In the genomic region with DNA sequence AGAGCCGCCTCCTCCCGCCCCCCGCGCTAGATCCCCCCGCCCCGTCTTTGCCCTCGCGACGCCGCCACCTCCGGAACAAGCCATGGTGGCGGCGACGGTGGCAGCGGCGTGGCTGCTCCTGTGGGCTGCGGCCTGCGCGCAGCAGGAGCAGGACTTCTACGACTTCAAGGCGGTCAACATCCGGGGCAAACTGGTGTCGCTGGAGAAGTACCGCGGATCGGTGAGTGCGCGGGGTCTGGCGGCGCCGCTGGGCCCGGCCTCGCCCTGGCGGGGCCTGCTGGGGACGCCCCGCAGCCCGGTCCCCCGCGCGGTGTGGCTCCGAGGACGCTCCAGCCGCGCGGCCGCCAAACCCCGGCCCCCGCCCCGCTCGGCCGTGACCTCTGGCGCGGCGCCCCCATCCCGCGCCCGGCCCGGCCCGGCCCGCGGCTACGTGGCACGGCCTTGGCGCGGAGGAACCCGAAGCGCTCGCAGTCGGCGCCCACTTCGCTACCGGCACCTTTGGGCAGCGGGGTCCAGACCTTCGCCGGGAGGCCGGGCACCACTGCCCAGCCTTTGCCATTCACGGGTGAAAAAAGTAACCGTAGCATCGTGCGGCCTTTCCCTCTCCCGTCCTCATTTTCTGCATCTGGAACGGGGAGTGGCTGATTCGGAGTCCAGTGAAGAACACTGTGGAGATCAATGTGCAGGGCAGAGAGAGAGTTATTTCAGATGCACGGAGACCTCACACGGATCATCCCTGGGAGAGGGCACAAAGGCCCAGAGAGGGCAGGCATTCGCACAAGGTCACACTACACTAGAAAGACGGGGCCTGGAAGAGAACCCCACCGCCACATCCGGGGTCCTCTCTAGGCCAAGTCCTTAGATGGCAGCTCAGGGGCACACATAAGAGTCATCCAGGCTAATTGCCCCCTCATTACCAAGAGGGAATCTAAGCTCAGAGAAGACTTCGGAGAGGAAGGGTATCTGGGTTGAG, we compare ENCODE assay signal across 8 cellular contexts. TPM values are rescaled to one million over a fixed set of nuclear protein-coding genes. Genes with fewer than 3 reads are reported as not detected.
DNase-seq lines count a peak whose midpoint lies in the region; ATAC-seq and TF ChIP-seq lines count a peak whose summit lies in the region.

A gene (plus strand): TSS at position 44 of the 973 bp plus-strand sequence. CDS start 39 bp downstream, at position 83.

- no peaks in the 10 kb centered on the region for H3K9me3 Mint-ChIP-seq in activated naive CD4-positive, alpha-beta T cell treated with anti-CD3 and anti-CD28 coated beads for 36 hours
- H3K9me3 Mint-ChIP-seq in osteocyte (ENCODE audit: unreplicated experiment), result no peaks in the 10 kb centered on the region

- H3K9me3 ChIP-seq in Panc1 (ENCODE audit: control insufficient read depth, insufficient read depth, low read depth, low read length), result no peaks in the 10 kb centered on the region

- peaks cover 19% of the 10 kb centered on the region for H3K36me3 Mint-ChIP-seq in activated naive CD4-positive, alpha-beta T cell treated with anti-CD3 and anti-CD28 coated beads for 36 hours (ENCODE audit: low read depth)
- H3K36me3 Mint-ChIP-seq in osteocyte (ENCODE audit: unreplicated experiment), result peaks cover 9% of the 10 kb centered on the region

- DNase-seq in Panc1 (ENCODE audit: low read depth, low spot score) (no peak), head of caudate nucleus (peak in 39 of 42 donors; percentile 13 to 77 (median 53)), osteocyte (ENCODE audit: extremely low spot score, unreplicated experiment) (no peak), superior temporal gyrus (ENCODE audit: extremely low spot score) (peak; percentile 25)
- peak; percentile 59 for DNase-seq in activated naive CD4-positive, alpha-beta T cell treated with anti-CD3 and anti-CD28 coated beads for 36 hours

- CTCF ChIA-PET in Panc1 (lab: Charles Lee), result no interaction called here
- CTCF ChIA-PET in activated naive CD4-positive, alpha-beta T cell treated with anti-CD3 and anti-CD28 coated beads for 36 hours (lab: Charles Lee), result interaction anchor here (1.1 to 1.4 kb wide), 4 partner anchors 9 to 199 kb away, joined by 3 to 4 read pairs (median 4); a partner anchor contains a TSS

- intact Hi-C loops in Panc1 (cut with micrococcal nuclease; ENCODE audit: unreplicated experiment), result no loop called here
- intact Hi-C loops in activated naive CD4-positive, alpha-beta T cell treated with anti-CD3 and anti-CD28 coated beads for 36 hours (cut with micrococcal nuclease), result loop anchor here (1.0 to 2.0 kb wide), 3 partner anchors 31 to 56 kb away; a partner anchor contains a TSS
- intact Hi-C loops in head of caudate nucleus (cut with DNase I), result no loop called here

- H3K4me1 ChIP-seq in Panc1 (ENCODE audit: control insufficient read depth, insufficient read depth, low read length), result peaks cover 9% of the 10 kb centered on the region; the same call in 1 of the 2 replicates

- peak within 1 kb of the TSS; percentile 77 for H3K27ac ChIP-seq in Panc1 (ENCODE audit: low read length)

- BruUV-seq in Panc1 (replicated peaks; lab: Mats Ljungman, UMichigan), result no TSS peak

- TF ChIP-seq CTCF in Panc1 (IDR thresholded peaks at IDR 0.05) (no peak), osteocyte (IDR thresholded peaks at IDR 0.05) (no peak)

- peak within 1 kb of the TSS; percentile 90 for H3K4me3 Mint-ChIP-seq in activated naive CD4-positive, alpha-beta T cell treated with anti-CD3 and anti-CD28 coated beads for 36 hours
- H3K4me3 Mint-ChIP-seq in osteocyte (ENCODE audit: unreplicated experiment), result peak within 1 kb of the TSS; percentile 74

- no peaks in the 10 kb centered on the region for H3K27me3 Mint-ChIP-seq in activated naive CD4-positive, alpha-beta T cell treated with anti-CD3 and anti-CD28 coated beads for 36 hours (ENCODE audit: low read depth)
- H3K27me3 Mint-ChIP-seq in osteocyte (ENCODE audit: unreplicated experiment), result no peaks in the 10 kb centered on the region

- H3K4me3 ChIP-seq in Panc1 (ENCODE audit: low read depth in 2 of 2, low read length in 2 of 2), result peak within 1 kb of the TSS; percentile 39 to 58

- in situ Hi-C loops in Panc1 (cut with HindIII; ENCODE audit: low pct_unique_long_range_greater_than_20kb, low sequenced_read_pairs), result no loop called here

- no peaks in the 10 kb centered on the region for H3K36me3 ChIP-seq in Panc1 (ENCODE audit: control insufficient read depth, insufficient read depth, low read length)

- H3K4me1 Mint-ChIP-seq in activated naive CD4-positive, alpha-beta T cell treated with anti-CD3 and anti-CD28 coated beads for 36 hours (ENCODE audit: low read depth), result peaks cover 38% of the 10 kb centered on the region
- H3K4me1 Mint-ChIP-seq in osteocyte (ENCODE audit: unreplicated experiment), result peaks cover 18% of the 10 kb centered on the region

- POLR2A ChIA-PET in Panc1 (lab: Charles Lee), result interaction anchor here (0.5 kb wide), 1 partner anchor 49 kb away, joined by 3 read pairs; no protein-coding TSS in a partner anchor

- peak within 1 kb of the TSS; percentile 91 for H3K27ac Mint-ChIP-seq in activated naive CD4-positive, alpha-beta T cell treated with anti-CD3 and anti-CD28 coated beads for 36 hours
- peak within 1 kb of the TSS; percentile 82 for H3K27ac Mint-ChIP-seq in osteocyte (ENCODE audit: unreplicated experiment)

- H3K27me3 ChIP-seq in Panc1 (ENCODE audit: control insufficient read depth, insufficient read depth, low read length), result no peaks in the 10 kb centered on the region

- ATAC-seq in GM19023 (IDR thresholded peaks at IDR 0.05; ENCODE audit: unreplicated experiment) (peak; percentile 46), Panc1 (peak; percentile 77), HG03025 (IDR thresholded peaks at IDR 0.05; ENCODE audit: low FRiP score, unreplicated experiment) (no peak), GM18502 (IDR thresholded peaks at IDR 0.05; ENCODE audit: poor library complexity, unreplicated experiment) (no peak)

RNA-seq across cellular contexts. Expression of the gene that starts here (rescaled TPM):
- total RNA-seq in Panc1 (2021; ENCODE audit: unreplicated experiment) (11.2 TPM), osteocyte (36.1 and 37.7 TPM in 2 replicates)
- polyA plus RNA-seq in Panc1 (2012; ENCODE audit: insufficient read length), result 22.4 TPM
- 10 to 100 TPM; 20.4 to 20.6 TPM for total RNA-seq in activated naive CD4-positive, alpha-beta T cell treated with anti-CD3 and anti-CD28 coated beads for 36 hours

Comparison
In these comparisons a context has a peak if more than half of its experiments do, and no peak if none do; other contexts are left out.
1. ATAC-seq: peak in GM19023 (single experiment) and Panc1 (single experiment); none in HG03025 (single experiment) and GM18502 (single experiment).
2. DNase-seq: peak in activated naive CD4-positive, alpha-beta T cell treated with anti-CD3 and anti-CD28 coated beads for 36 hours (single experiment), head of caudate nucleus (39 of 42) and superior temporal gyrus (single experiment); none in Panc1 (single experiment) and osteocyte (single experiment).